Comparison of ENCODE assay signal across 17 cellular contexts in the genomic region with DNA sequence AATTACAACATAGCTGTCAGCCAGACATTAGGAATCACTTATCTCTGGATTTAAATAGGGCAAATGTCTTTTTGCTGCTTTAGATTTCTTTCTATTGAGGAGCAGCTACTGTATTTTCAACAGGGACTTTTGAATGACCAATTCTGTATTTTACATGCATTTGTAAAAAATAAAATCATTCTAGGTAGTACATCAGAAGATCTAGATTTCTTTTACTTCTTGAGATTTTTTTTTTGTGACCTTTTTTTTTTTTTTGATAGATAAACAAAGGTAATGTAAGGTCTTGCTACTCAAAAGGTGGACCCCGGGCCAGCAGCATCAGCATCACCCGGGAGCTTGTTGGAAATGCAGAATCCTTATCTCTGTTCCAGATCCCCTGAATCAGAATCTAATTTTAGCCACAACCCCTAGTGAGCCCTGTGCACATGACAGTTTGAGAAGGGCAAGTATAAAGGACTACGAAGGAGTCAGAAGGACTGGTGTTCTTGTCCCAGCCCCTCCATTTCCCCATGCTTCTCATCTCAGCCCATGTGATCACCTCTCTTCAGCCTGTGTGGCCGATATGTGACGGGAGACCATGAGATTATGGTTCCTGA. TPM values are rescaled to one million over a fixed set of nuclear protein-coding genes. Genes with fewer than 3 reads are reported as not detected.
DNase-seq lines count a peak whose midpoint lies in the region; ATAC-seq and TF ChIP-seq lines count a peak whose summit lies in the region.
"Had no signal": no experiment of that assay in that cellular context is flagged by ENCODE, and none has a peak within 500 bp of the region (broad histone marks: within the 10 kb centered on the region; RNA-seq: fewer than 3 reads in every experiment).

No MANE protein-coding gene starts in this region.

- WGBS in thyroid gland, 2 donors: 68 to 72% methylated on average over 5 of the region's 5 CpGs

- H3K4me3 Mint-ChIP-seq in activated CD8-positive, alpha-beta T cell treated with anti-CD3 and anti-CD28 coated beads for 36 hours: no peak overlapping the region
- H3K4me3 Mint-ChIP-seq in type B pancreatic cell: peak overlapping the region; percentile 51
- H3K4me3 Mint-ChIP-seq: activated B cell treated with CpG ODN at 0.5 μM for 24 hours; activated T-cell treated with anti-CD3 and anti-CD28 coated beads, Interleukin-2, amount 50 U/mL, for 24 hours had no signal

- DNase-seq in Right ventricle myocardium inferior (ENCODE audit: missing footprints) (no peak), right atrium auricular region (ENCODE audit: low spot score) (no peak), left cardiac atrium (no peak), type B pancreatic cell (ENCODE audit: extremely low spot score, unreplicated experiment) (no peak), posterior cingulate gyrus (no peak), thyroid gland (no peak), NOMO-1 treated with DMSO at 0.1 percent for 48 hours (lab: John Stamatoyannopoulos, UW; ENCODE audit: unreplicated experiment) (no peak)
- DNase-seq in activated CD8-positive, alpha-beta T cell treated with anti-CD3 and anti-CD28 coated beads for 36 hours: no peak

- H3K27ac ChIP-seq in right atrium auricular region (no peak overlapping the region), thyroid gland (no peak overlapping the region)
- H3K27ac ChIP-seq: brain microvascular endothelial cell, SJCRH30, transverse colon had no signal

- H3K36me3 Mint-ChIP-seq in activated CD8-positive, alpha-beta T cell treated with anti-CD3 and anti-CD28 coated beads for 36 hours (ENCODE audit: low read depth): no peaks in the 10 kb centered on the region
- H3K36me3 Mint-ChIP-seq in type B pancreatic cell: no peaks in the 10 kb centered on the region
- H3K36me3 Mint-ChIP-seq: naive B cell had no signal

- TF ChIP-seq POLR2A in thyroid gland (IDR thresholded peaks at IDR 0.05): no peak

- H3K27me3 ChIP-seq in right atrium auricular region (no peaks in the 10 kb centered on the region), thyroid gland (no peaks in the 10 kb centered on the region)
- H3K27me3 ChIP-seq: brain microvascular endothelial cell, SJCRH30, transverse colon had no signal

- H3K27me3 Mint-ChIP-seq in activated CD8-positive, alpha-beta T cell treated with anti-CD3 and anti-CD28 coated beads for 36 hours: no peaks in the 10 kb centered on the region
- peaks cover 31% of the 10 kb centered on the region for H3K27me3 Mint-ChIP-seq in type B pancreatic cell
- H3K27me3 Mint-ChIP-seq: activated T-cell treated with anti-CD3 and anti-CD28 coated beads, Interleukin-2, amount 50 U/mL, for 24 hours had no signal

- peak in 1 of 2 donors; percentile 34 for TF ChIP-seq CTCF in right atrium auricular region (IDR thresholded peaks at IDR 0.05)
- peak; percentile 54 for TF ChIP-seq CTCF in activated CD8-positive, alpha-beta T cell treated with anti-CD3 and anti-CD28 coated beads for 36 hours (IDR thresholded peaks at IDR 0.05)
- TF ChIP-seq CTCF in type B pancreatic cell (conservative IDR thresholded peaks at IDR 0.05): no peak
- no peak for TF ChIP-seq CTCF in thyroid gland (IDR thresholded peaks at IDR 0.05)

- POLR2A ChIA-PET in activated CD8-positive, alpha-beta T cell treated with anti-CD3 and anti-CD28 coated beads for 36 hours (lab: Charles Lee): interaction anchor here (0.6 to 0.9 kb wide), 2 partner anchors 104 to 1051 kb away, joined by 3 read pairs; no protein-coding TSS in a partner anchor

- CTCF ChIA-PET in activated CD8-positive, alpha-beta T cell treated with anti-CD3 and anti-CD28 coated beads for 36 hours (lab: Charles Lee): interaction anchor here (0.6 to 6.2 kb wide), 34 partner anchors 9 to 742 kb away, joined by 3 to 56 read pairs (median 3); a partner anchor contains a TSS

- peaks cover 0 to 14% of the 10 kb centered on the region in 2 donors for H3K4me1 ChIP-seq in right atrium auricular region
- H3K4me1 ChIP-seq in thyroid gland: peaks cover 0 to 6% of the 10 kb centered on the region in 2 donors

- no peaks in the 10 kb centered on the region for H3K36me3 ChIP-seq in right atrium auricular region
- H3K36me3 ChIP-seq in thyroid gland: no peaks in the 10 kb centered on the region
- H3K36me3 ChIP-seq: brain microvascular endothelial cell, SJCRH30, transverse colon had no signal

- H3K4me3 ChIP-seq in right atrium auricular region (no peak overlapping the region), thyroid gland (replicated peaks in 1 of 3) (no peak overlapping the region)
- H3K4me3 ChIP-seq: SJCRH30, transverse colon had no signal

- peaks cover 8% of the 10 kb centered on the region for H3K4me1 Mint-ChIP-seq in activated CD8-positive, alpha-beta T cell treated with anti-CD3 and anti-CD28 coated beads for 36 hours (ENCODE audit: low read depth)
- H3K4me1 Mint-ChIP-seq in type B pancreatic cell (ENCODE audit: unreplicated experiment): peaks cover 27% of the 10 kb centered on the region

- ATAC-seq in Right ventricle myocardium inferior: peak; percentile 41
- ATAC-seq in activated CD8-positive, alpha-beta T cell treated with anti-CD3 and anti-CD28 coated beads for 36 hours: no peak
- peak; percentile 32 to 77 for ATAC-seq in left cardiac atrium

- no peak overlapping the region for H3K27ac Mint-ChIP-seq in activated CD8-positive, alpha-beta T cell treated with anti-CD3 and anti-CD28 coated beads for 36 hours
- H3K27ac Mint-ChIP-seq in type B pancreatic cell: no peak overlapping the region
- H3K27ac Mint-ChIP-seq: activated B cell treated with CpG ODN at 0.5 μM for 24 hours; activated T-cell treated with anti-CD3 and anti-CD28 coated beads, Interleukin-2, amount 50 U/mL, for 24 hours; naive B cell had no signal

- H3K9me3 ChIP-seq in right atrium auricular region (no peaks in the 10 kb centered on the region), thyroid gland (no peaks in the 10 kb centered on the region)
- H3K9me3 ChIP-seq: SJCRH30, transverse colon had no signal

- no peaks in the 10 kb centered on the region for H3K9me3 Mint-ChIP-seq in activated CD8-positive, alpha-beta T cell treated with anti-CD3 and anti-CD28 coated beads for 36 hours
- no peaks in the 10 kb centered on the region for H3K9me3 Mint-ChIP-seq in type B pancreatic cell
- H3K9me3 Mint-ChIP-seq: activated B cell treated with CpG ODN at 0.5 μM for 24 hours; activated T-cell treated with anti-CD3 and anti-CD28 coated beads, Interleukin-2, amount 50 U/mL, for 24 hours; immature natural killer cell; naive B cell had no signal

- intact Hi-C loops in Right ventricle myocardium inferior (cut with DNase I) (loop anchor here (10.0 kb wide), 2 partner anchors 391 to 711 kb away; a partner anchor contains a TSS), left cardiac atrium (cut with DNase I) (loop anchor here (5.0 to 10.0 kb wide), 2 partner anchors 102 to 711 kb away; a partner anchor contains a TSS), posterior cingulate gyrus (cut with DNase I) (loop anchor here (1.0 to 10.0 kb wide), 2 partner anchors 231 to 509 kb away; a partner anchor contains a TSS), thyroid gland (cut with DNase I) (loop anchor here (10.0 kb wide), 1 partner anchor 511 kb away; no protein-coding TSS in a partner anchor)
- intact Hi-C loops in activated CD8-positive, alpha-beta T cell treated with anti-CD3 and anti-CD28 coated beads for 36 hours (cut with micrococcal nuclease): loop anchor here (10.0 kb wide), 1 partner anchor 511 kb away; no protein-coding TSS in a partner anchor

RNA-seq across cellular contexts. Expression of a gene that starts 37.7 kb away (rescaled TPM):
- total RNA-seq in Right ventricle myocardium inferior: 1,804 TPM
- total RNA-seq in right atrium auricular region: 1,000 to 10,000 TPM in 1 of 2 donors, 100 to 1,000 TPM in 1; 909 to 1,365 TPM
- total RNA-seq in activated CD8-positive, alpha-beta T cell treated with anti-CD3 and anti-CD28 coated beads for 36 hours: not detected
- total RNA-seq in left cardiac atrium: 100 to 1,000 TPM; 742 to 839 TPM
- total RNA-seq in type B pancreatic cell (ENCODE audit: low replicate concordance): 4.3 and 10.4 TPM in 2 replicates
- 10 to 100 TPM in 2 of 4 donors, 1 to 10 TPM in 2; 1.7 to 24.4 (median 16.1) TPM for total RNA-seq in thyroid gland
- total RNA-seq: activated B cell treated with CpG ODN at 0.5 μM for 24 hours, Daoy, HT1080, SJCRH30 had no signal

Comparison
In these comparisons a context has a peak if more than half of its experiments do, and no peak if none do; other contexts are left out.
1. RNA of a gene that starts 37.7 kb away (total RNA-seq): 1,804 TPM in Right ventricle myocardium inferior (single experiment), 909 to 1,365 TPM in right atrium auricular region and 742 to 839 TPM in left cardiac atrium; 1.7 to 24.4 TPM in thyroid gland, 4.3 to 10.4 TPM in type B pancreatic cell and not detected in activated CD8-positive, alpha-beta T cell treated with anti-CD3 and anti-CD28 coated beads for 36 hours; every median in the first group is over 10 times any median in the second.